Comparison of ENCODE assay signal across 11 cellular contexts in genomic region chr1:64343105-64343960, GRCh38.
DNase-seq lines count a peak whose midpoint lies in the region; ATAC-seq lines count a peak whose summit lies in the region.
"Had no signal": no experiment of that assay in that cellular context is flagged by ENCODE, and none has a peak within 500 bp of the region (broad histone marks: within the 10 kb centered on the region; RNA-seq: fewer than 3 reads in every experiment).

No MANE protein-coding gene starts in this region.

- H3K9me3 ChIP-seq in right cardiac atrium (ENCODE audit: control insufficient read depth, low read length), result no peaks in the 10 kb centered on the region

- no peak overlapping the region for H3K27ac ChIP-seq in right cardiac atrium (ENCODE audit: low read length)

- intact Hi-C loops in right cardiac atrium (cut with DNase I), result no loop called here

- ATAC-seq in GM18867 (IDR thresholded peaks at IDR 0.05; ENCODE audit: unreplicated experiment), result no peak
- ATAC-seq in GM21737 (IDR thresholded peaks at IDR 0.05; ENCODE audit: unreplicated experiment), result no peak
- ATAC-seq in right cardiac atrium, result no peak
- no peak for ATAC-seq in activated naive CD4-positive, alpha-beta T cell treated with anti-CD3 and anti-CD28 coated beads, Interleukin-2, amount 50 U/mL, for 72 hours
- ATAC-seq: activated CD4-positive, CD25-positive, alpha-beta regulatory T cell treated with anti-CD3 and anti-CD28 coated beads, Interleukin-2, amount 50 U/mL, for 24 hours; K562 had no signal

- no peaks in the 10 kb centered on the region for H3K4me1 ChIP-seq in right cardiac atrium (ENCODE audit: control insufficient read depth, insufficient read depth, low read length)

- no peaks in the 10 kb centered on the region for H3K9me3 Mint-ChIP-seq in activated naive CD4-positive, alpha-beta T cell treated with anti-CD3 and anti-CD28 coated beads, Interleukin-2, amount 50 U/mL, for 72 hours

- no peaks in the 10 kb centered on the region for H3K36me3 Mint-ChIP-seq in activated naive CD4-positive, alpha-beta T cell treated with anti-CD3 and anti-CD28 coated beads, Interleukin-2, amount 50 U/mL, for 72 hours

- no peaks in the 10 kb centered on the region for H3K27me3 ChIP-seq in right cardiac atrium (ENCODE audit: control insufficient read depth, insufficient read depth)

- 72% methylated on average over 8 of the region's 8 CpGs for WGBS in right cardiac atrium

- H3K27ac Mint-ChIP-seq in activated naive CD4-positive, alpha-beta T cell treated with anti-CD3 and anti-CD28 coated beads, Interleukin-2, amount 50 U/mL, for 72 hours, result no peak overlapping the region

- H3K4me3 ChIP-seq in right cardiac atrium (ENCODE audit: low read length), result no peak overlapping the region
- H3K4me3 ChIP-seq: K562 had no signal

- DNase-seq in COR-L47 (lab: John Stamatoyannopoulos, UW) (peak; percentile 76), NCI-H1048 (lab: John Stamatoyannopoulos, UW) (peak; percentile 19), T1000 (lab: John Stamatoyannopoulos, UW) (peak; percentile 84), iris pigment epithelial cell (ENCODE audit: low read depth) (peak; percentile 71), right cardiac atrium (no peak)
- DNase-seq in activated naive CD4-positive, alpha-beta T cell treated with anti-CD3 and anti-CD28 coated beads, Interleukin-2, amount 50 U/mL, for 72 hours (ENCODE audit: low spot score in 2 of 2), result no peak
- DNase-seq: DND-41 had no signal

Comparison
In these comparisons a context has a peak if more than half of its experiments do, and no peak if none do; other contexts are left out.
1. DNase-seq: peak in COR-L47 (single experiment), NCI-H1048 (single experiment), T1000 (single experiment) and iris pigment epithelial cell (single experiment); none in right cardiac atrium (0 of 3) and activated naive CD4-positive, alpha-beta T cell treated with anti-CD3 and anti-CD28 coated beads, Interleukin-2, amount 50 U/mL, for 72 hours (0 of 2).